Comparison of ENCODE assay signal across 1 cellular context in genomic region chr13:57682128-57682716, GRCh38.
A peak's percentile ranks its signal among the peaks of the same experiment; 100 is the strongest.
TF ChIP-seq lines count a peak whose summit lies in the region.

No MANE protein-coding gene starts in this region.

TF ChIP-seq in H1, 55 proteins besides CTCF, POLR2A, EP300 and RAD21:
- TF ChIP-seq NRF1 (IDR thresholded peaks at IDR 0.05; ENCODE audit: low read depth, low read length) (no peak), ASH2L (IDR thresholded peaks at IDR 0.05; ENCODE audit: low read length) (peak; percentile 44), CHD2 (IDR thresholded peaks at IDR 0.05; ENCODE audit: low read length) (no peak), CBX8 (IDR thresholded peaks at IDR 0.05; ENCODE audit: borderline replicate concordance, low read depth, low read length) (no peak), CEBPB (IDR thresholded peaks at IDR 0.05; ENCODE audit: low read depth, low read length) (no peak)
- TF ChIP-seq, protein P1, sequence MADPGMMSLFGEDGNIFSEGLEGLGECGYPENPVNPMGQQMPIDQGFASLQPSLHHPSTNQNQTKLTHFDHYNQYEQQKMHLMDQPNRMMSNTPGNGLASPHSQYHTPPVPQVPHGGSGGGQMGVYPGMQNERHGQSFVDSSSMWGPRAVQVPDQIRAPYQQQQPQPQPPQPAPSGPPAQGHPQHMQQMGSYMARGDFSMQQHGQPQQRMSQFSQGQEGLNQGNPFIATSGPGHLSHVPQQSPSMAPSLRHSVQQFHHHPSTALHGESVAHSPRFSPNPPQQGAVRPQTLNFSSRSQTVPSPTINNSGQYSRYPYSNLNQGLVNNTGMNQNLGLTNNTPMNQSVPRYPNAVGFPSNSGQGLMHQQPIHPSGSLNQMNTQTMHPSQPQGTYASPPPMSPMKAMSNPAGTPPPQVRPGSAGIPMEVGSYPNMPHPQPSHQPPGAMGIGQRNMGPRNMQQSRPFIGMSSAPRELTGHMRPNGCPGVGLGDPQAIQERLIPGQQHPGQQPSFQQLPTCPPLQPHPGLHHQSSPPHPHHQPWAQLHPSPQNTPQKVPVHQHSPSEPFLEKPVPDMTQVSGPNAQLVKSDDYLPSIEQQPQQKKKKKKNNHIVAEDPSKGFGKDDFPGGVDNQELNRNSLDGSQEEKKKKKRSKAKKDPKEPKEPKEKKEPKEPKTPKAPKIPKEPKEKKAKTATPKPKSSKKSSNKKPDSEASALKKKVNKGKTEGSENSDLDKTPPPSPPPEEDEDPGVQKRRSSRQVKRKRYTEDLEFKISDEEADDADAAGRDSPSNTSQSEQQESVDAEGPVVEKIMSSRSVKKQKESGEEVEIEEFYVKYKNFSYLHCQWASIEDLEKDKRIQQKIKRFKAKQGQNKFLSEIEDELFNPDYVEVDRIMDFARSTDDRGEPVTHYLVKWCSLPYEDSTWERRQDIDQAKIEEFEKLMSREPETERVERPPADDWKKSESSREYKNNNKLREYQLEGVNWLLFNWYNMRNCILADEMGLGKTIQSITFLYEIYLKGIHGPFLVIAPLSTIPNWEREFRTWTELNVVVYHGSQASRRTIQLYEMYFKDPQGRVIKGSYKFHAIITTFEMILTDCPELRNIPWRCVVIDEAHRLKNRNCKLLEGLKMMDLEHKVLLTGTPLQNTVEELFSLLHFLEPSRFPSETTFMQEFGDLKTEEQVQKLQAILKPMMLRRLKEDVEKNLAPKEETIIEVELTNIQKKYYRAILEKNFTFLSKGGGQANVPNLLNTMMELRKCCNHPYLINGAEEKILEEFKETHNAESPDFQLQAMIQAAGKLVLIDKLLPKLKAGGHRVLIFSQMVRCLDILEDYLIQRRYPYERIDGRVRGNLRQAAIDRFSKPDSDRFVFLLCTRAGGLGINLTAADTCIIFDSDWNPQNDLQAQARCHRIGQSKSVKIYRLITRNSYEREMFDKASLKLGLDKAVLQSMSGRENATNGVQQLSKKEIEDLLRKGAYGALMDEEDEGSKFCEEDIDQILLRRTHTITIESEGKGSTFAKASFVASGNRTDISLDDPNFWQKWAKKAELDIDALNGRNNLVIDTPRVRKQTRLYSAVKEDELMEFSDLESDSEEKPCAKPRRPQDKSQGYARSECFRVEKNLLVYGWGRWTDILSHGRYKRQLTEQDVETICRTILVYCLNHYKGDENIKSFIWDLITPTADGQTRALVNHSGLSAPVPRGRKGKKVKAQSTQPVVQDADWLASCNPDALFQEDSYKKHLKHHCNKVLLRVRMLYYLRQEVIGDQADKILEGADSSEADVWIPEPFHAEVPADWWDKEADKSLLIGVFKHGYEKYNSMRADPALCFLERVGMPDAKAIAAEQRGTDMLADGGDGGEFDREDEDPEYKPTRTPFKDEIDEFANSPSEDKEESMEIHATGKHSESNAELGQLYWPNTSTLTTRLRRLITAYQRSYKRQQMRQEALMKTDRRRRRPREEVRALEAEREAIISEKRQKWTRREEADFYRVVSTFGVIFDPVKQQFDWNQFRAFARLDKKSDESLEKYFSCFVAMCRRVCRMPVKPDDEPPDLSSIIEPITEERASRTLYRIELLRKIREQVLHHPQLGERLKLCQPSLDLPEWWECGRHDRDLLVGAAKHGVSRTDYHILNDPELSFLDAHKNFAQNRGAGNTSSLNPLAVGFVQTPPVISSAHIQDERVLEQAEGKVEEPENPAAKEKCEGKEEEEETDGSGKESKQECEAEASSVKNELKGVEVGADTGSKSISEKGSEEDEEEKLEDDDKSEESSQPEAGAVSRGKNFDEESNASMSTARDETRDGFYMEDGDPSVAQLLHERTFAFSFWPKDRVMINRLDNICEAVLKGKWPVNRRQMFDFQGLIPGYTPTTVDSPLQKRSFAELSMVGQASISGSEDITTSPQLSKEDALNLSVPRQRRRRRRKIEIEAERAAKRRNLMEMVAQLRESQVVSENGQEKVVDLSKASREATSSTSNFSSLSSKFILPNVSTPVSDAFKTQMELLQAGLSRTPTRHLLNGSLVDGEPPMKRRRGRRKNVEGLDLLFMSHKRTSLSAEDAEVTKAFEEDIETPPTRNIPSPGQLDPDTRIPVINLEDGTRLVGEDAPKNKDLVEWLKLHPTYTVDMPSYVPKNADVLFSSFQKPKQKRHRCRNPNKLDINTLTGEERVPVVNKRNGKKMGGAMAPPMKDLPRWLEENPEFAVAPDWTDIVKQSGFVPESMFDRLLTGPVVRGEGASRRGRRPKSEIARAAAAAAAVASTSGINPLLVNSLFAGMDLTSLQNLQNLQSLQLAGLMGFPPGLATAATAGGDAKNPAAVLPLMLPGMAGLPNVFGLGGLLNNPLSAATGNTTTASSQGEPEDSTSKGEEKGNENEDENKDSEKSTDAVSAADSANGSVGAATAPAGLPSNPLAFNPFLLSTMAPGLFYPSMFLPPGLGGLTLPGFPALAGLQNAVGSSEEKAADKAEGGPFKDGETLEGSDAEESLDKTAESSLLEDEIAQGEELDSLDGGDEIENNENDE (IDR thresholded peaks at IDR 0.05; ENCODE audit: insufficient replicate concordance, low read length) = no peak
